In the genomic region with DNA sequence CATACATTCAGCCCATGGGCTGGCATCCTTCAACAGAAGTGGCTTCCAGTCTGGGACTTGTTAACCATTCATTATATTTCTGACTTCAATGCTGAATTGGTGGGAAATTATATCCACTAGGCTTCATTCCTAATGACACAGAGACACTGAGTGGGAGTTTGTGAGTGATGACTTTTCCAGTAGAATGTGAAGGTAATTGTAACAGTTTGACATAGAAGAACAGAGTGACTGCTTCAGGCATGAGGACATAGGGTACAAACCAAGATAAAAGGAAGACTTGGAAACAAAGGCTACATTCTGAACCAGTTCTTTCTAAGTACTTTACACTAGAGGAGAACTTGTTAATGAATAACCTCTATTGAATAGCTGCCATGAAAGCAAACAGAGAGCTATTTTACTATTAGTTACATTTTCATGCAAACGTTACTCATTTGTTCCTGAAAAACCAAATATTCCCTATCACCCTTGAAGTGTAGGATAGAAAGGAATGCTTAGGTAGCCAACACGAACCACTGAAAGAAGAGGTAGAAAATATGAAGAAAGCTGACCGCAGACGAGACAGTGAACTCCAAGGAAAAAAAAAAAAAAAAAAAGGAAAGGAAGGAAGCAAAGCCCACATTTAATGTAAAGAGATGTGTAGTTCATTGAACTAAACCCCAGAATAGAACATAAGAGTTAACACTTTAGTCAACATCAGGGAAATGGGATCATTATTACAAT, we compare ENCODE assay signal across 15 cellular contexts.
DNase-seq lines count a peak whose midpoint lies in the region; ATAC-seq, FAIRE-seq and TF ChIP-seq lines count a peak whose summit lies in the region.
"Had no signal": no experiment of that assay in that cellular context is flagged by ENCODE, and none has a peak within 500 bp of the region (broad histone marks: within the 10 kb centered on the region; RNA-seq: fewer than 3 reads in every experiment).

No MANE protein-coding gene starts in this region.

- in situ Hi-C loops in GM23248 (cut with MboI), result no loop called here

- peaks cover 10% of the 10 kb centered on the region; the same call in 1 of the 2 replicates for H3K4me1 ChIP-seq in GM23248 (ENCODE audit: insufficient read depth)
- H3K4me1 ChIP-seq in hepatocyte (ENCODE audit: insufficient read depth), result peaks cover 8% of the 10 kb centered on the region
- H3K4me1 ChIP-seq in upper lobe of left lung, result no peaks in the 10 kb centered on the region

- TF ChIP-seq POLR2A in upper lobe of left lung (IDR thresholded peaks at IDR 0.05), result no peak

- H3K79me2 ChIP-seq in GM23248 (ENCODE audit: insufficient read depth) (no peaks in the 10 kb centered on the region), hepatocyte (no peaks in the 10 kb centered on the region), neural cell (replicated peaks; ENCODE audit: insufficient read depth, low read length) (no peaks in the 10 kb centered on the region)

- no peak overlapping the region for H3K27ac ChIP-seq in GM23248
- H3K27ac ChIP-seq in hepatocyte, result peak overlapping the region; percentile 21
- peak overlapping the region; percentile 21 for H3K27ac ChIP-seq in neural cell (ENCODE audit: low read length)
- H3K27ac ChIP-seq in upper lobe of left lung, result no peak overlapping the region
- H3K27ac ChIP-seq: BLaER1, RWPE1 had no signal

- no peaks in the 10 kb centered on the region for H3K9me3 ChIP-seq in GM23248 (ENCODE audit: low read depth)
- H3K9me3 ChIP-seq in hepatocyte (ENCODE audit: low read depth), result no peaks in the 10 kb centered on the region
- H3K9me3 ChIP-seq in neural cell (ENCODE audit: low read length), result no peaks in the 10 kb centered on the region
- H3K9me3 ChIP-seq in upper lobe of left lung, result no peaks in the 10 kb centered on the region
- H3K9me3 ChIP-seq: BLaER1 had no signal

- TF ChIP-seq RAD21 in neural cell (conservative IDR thresholded peaks at IDR 0.05), result no peak

- 81 to 97% methylated on average over 4 of the region's 4 CpGs for whole genome bisulfite sequencing in GM23248 (ENCODE audit: low coverage in 1 of 2, low lambda C conversion rate in 2 of 2, missing lambda C conversion rate in 2 of 2), 2 experiments
- WGBS in hepatocyte (ENCODE audit: low lambda C conversion rate, missing lambda C conversion rate), result 47% methylated on average over 4 of the region's 4 CpGs
- 69 to 78% methylated on average over 4 of the region's 4 CpGs for WGBS in upper lobe of left lung, 2 donors

- no peak overlapping the region for H3K4me2 ChIP-seq in GM23248 (ENCODE audit: unreplicated experiment)
- H3K4me2 ChIP-seq in hepatocyte, result peak overlapping the region; percentile 52
- H3K4me2 ChIP-seq in neural cell (ENCODE audit: low read length), result no peak overlapping the region
- H3K4me2 ChIP-seq: BLaER1 had no signal

- TF ChIP-seq EP300 in neural cell (conservative IDR thresholded peaks at IDR 0.05; ENCODE audit: poor library complexity, severe bottlenecking), result peak; percentile 62
- no peak for TF ChIP-seq EP300 in upper lobe of left lung (IDR thresholded peaks at IDR 0.05)

- TF ChIP-seq CTCF in hepatocyte (IDR thresholded peaks at IDR 0.05; ENCODE audit: poor library complexity) (no peak), neural cell (IDR thresholded peaks at IDR 0.05; ENCODE audit: poor library complexity, severe bottlenecking) (no peak), upper lobe of left lung (IDR thresholded peaks at IDR 0.05) (no peak)

- ATAC-seq in upper lobe of left lung (ENCODE audit: low FRiP score in 2 of 2), result no peak

- H4K20me1 ChIP-seq in GM23248 (ENCODE audit: insufficient read depth), result no peaks in the 10 kb centered on the region
- H4K20me1 ChIP-seq in hepatocyte (ENCODE audit: insufficient read depth, poor library complexity, severe bottlenecking), result no peaks in the 10 kb centered on the region
- H4K20me1 ChIP-seq in neural cell (ENCODE audit: insufficient read depth), result no peaks in the 10 kb centered on the region
- H4K20me1 ChIP-seq: BLaER1 had no signal

- H3K36me3 ChIP-seq in GM23248 (ENCODE audit: low read depth) (no peaks in the 10 kb centered on the region), hepatocyte (replicated peaks; ENCODE audit: insufficient read depth, low read depth) (no peaks in the 10 kb centered on the region), neural cell (ENCODE audit: insufficient read depth, low read length) (no peaks in the 10 kb centered on the region), upper lobe of left lung (no peaks in the 10 kb centered on the region)
- H3K36me3 ChIP-seq: BLaER1 had no signal

- H3K4me3 ChIP-seq in GM23248, result no peak overlapping the region
- no peak overlapping the region for H3K4me3 ChIP-seq in hepatocyte
- H3K4me3 ChIP-seq in neural cell (ENCODE audit: low read length), result no peak overlapping the region
- H3K4me3 ChIP-seq in upper lobe of left lung, result no peak overlapping the region
- H3K4me3 ChIP-seq: BLaER1 had no signal

- FAIRE-seq in GM19239 (lab: Jason Lieb, UNC), result no peak

- H3K9ac ChIP-seq in GM23248, result no peak overlapping the region
- no peak overlapping the region for H3K9ac ChIP-seq in neural cell (ENCODE audit: low read length)
- H3K9ac ChIP-seq: BLaER1 had no signal

- no peaks in the 10 kb centered on the region for H3K9me2 ChIP-seq in GM23248 (ENCODE audit: insufficient read depth)
- no peaks in the 10 kb centered on the region for H3K9me2 ChIP-seq in hepatocyte (replicated peaks; ENCODE audit: insufficient read depth)
- no peaks in the 10 kb centered on the region for H3K9me2 ChIP-seq in neural cell (ENCODE audit: insufficient read depth, low read length)

- DNase-seq in GM23248 (peak; percentile 8), RPMI7951 (ENCODE audit: low read depth) (peak; percentile 66), hepatocyte (ENCODE audit: low spot score) (peak; percentile 26), GM19239 (ENCODE audit: insufficient read length, low spot score) (no peak), upper lobe of left lung (no peak)
- no peak for DNase-seq in stimulated activated naive CD4-positive, alpha-beta T cell treated with Interleukin-2 at 50 U/mL for 16 hours (lab: John Stamatoyannopoulos, UW)
- no peak for DNase-seq in stimulated activated CD4-positive, alpha-beta T cell treated with anti-CD3 and anti-CD28 coated beads, Interleukin-2, amount 100 ng/mL, for 24 hours
- DNase-seq: activated CD4-positive, alpha-beta memory T cell treated with anti-CD3 and anti-CD28 coated beads, Interleukin-2, amount 10 ng/mL, durations not matched to agents 7 days and 5 days; activated effector memory CD4-positive, alpha-beta T cell treated with Interleukin-2 at 50 U/mL for 16 hours; NCI-H1048; stimulated activated CD4-positive, alpha-beta T cell treated with anti-CD3 and anti-CD28 coated beads, Interleukin-4, amount 100 ng/mL, for 4 hours; stimulated activated naive CD4-positive, alpha-beta T cell had no signal

- no peaks in the 10 kb centered on the region for H3K27me3 ChIP-seq in GM23248 (replicated peaks; ENCODE audit: insufficient read depth)
- no peaks in the 10 kb centered on the region for H3K27me3 ChIP-seq in hepatocyte
- H3K27me3 ChIP-seq in neural cell (ENCODE audit: insufficient read depth, low read depth, low read length), result peaks cover 27% of the 10 kb centered on the region
- no peaks in the 10 kb centered on the region for H3K27me3 ChIP-seq in upper lobe of left lung
- H3K27me3 ChIP-seq: BLaER1 had no signal

- H3F3A ChIP-seq in GM23248 (ENCODE audit: insufficient read depth) (no peaks in the 10 kb centered on the region), neural cell (ENCODE audit: insufficient read depth, low read length, poor library complexity, severe bottlenecking) (no peaks in the 10 kb centered on the region)

- H2AFZ ChIP-seq in GM23248 (no peak overlapping the region), hepatocyte (no peak overlapping the region), neural cell (ENCODE audit: low read depth, low read length) (no peak overlapping the region)

TF ChIP-seq in neural cell, 6 proteins besides CTCF, POLR2A, EP300 and RAD21:
- TF ChIP-seq MXI1 (conservative IDR thresholded peaks at IDR 0.05; ENCODE audit: poor library complexity, severe bottlenecking) (no peak), TAF1 (IDR thresholded peaks at IDR 0.05; ENCODE audit: low read depth) (no peak), POLR2AphosphoS5 (IDR thresholded peaks at IDR 0.05) (peak; percentile 39), SMC3 (conservative IDR thresholded peaks at IDR 0.05; ENCODE audit: poor library complexity) (no peak), EZH2 (IDR thresholded peaks at IDR 0.05; ENCODE audit: borderline replicate concordance, insufficient read depth, low read length, poor library complexity, severe bottlenecking) (no peak)
- TF ChIP-seq, protein P1, sequence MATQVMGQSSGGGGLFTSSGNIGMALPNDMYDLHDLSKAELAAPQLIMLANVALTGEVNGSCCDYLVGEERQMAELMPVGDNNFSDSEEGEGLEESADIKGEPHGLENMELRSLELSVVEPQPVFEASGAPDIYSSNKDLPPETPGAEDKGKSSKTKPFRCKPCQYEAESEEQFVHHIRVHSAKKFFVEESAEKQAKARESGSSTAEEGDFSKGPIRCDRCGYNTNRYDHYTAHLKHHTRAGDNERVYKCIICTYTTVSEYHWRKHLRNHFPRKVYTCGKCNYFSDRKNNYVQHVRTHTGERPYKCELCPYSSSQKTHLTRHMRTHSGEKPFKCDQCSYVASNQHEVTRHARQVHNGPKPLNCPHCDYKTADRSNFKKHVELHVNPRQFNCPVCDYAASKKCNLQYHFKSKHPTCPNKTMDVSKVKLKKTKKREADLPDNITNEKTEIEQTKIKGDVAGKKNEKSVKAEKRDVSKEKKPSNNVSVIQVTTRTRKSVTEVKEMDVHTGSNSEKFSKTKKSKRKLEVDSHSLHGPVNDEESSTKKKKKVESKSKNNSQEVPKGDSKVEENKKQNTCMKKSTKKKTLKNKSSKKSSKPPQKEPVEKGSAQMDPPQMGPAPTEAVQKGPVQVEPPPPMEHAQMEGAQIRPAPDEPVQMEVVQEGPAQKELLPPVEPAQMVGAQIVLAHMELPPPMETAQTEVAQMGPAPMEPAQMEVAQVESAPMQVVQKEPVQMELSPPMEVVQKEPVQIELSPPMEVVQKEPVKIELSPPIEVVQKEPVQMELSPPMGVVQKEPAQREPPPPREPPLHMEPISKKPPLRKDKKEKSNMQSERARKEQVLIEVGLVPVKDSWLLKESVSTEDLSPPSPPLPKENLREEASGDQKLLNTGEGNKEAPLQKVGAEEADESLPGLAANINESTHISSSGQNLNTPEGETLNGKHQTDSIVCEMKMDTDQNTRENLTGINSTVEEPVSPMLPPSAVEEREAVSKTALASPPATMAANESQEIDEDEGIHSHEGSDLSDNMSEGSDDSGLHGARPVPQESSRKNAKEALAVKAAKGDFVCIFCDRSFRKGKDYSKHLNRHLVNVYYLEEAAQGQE (IDR thresholded peaks at IDR 0.05; ENCODE audit: borderline replicate concordance), result peak; percentile 86

Comparison
In these comparisons a context has a peak if more than half of its experiments do, and no peak if none do; other contexts are left out.
1. DNase-seq: peak in GM23248 (single experiment), RPMI7951 (single experiment) and hepatocyte (single experiment); none in GM19239 (single experiment), stimulated activated naive CD4-positive, alpha-beta T cell treated with Interleukin-2 at 50 U/mL for 16 hours (single experiment), stimulated activated CD4-positive, alpha-beta T cell treated with anti-CD3 and anti-CD28 coated beads, Interleukin-2, amount 100 ng/mL, for 24 hours (0 of 2) and upper lobe of left lung (0 of 2).
2. H3K27ac ChIP-seq: peak in hepatocyte (single experiment) and neural cell (single experiment); none in GM23248 (single experiment) and upper lobe of left lung (0 of 4).